8 cellular contexts compared by ENCODE assay signal in genomic region chr11:126607374-126607773, GRCh38.
DNase-seq lines count a peak whose midpoint lies in the region; ATAC-seq and TF ChIP-seq lines count a peak whose summit lies in the region.

No MANE protein-coding gene starts in this region.

- intact Hi-C loops in vagina (cut with DNase I) = no loop called here

- no peaks in the 10 kb centered on the region for H3K27me3 ChIP-seq in vagina

- H3K36me3 Mint-ChIP-seq in osteocyte (ENCODE audit: unreplicated experiment) = no peaks in the 10 kb centered on the region

- no peaks in the 10 kb centered on the region for H3K9me3 Mint-ChIP-seq in osteocyte (ENCODE audit: unreplicated experiment)

- H3K4me3 ChIP-seq in LNCaP clone FGC (ENCODE audit: low read depth, low read length) (no peak overlapping the region), fibroblast of villous mesenchyme (ENCODE audit: low read depth, low read length) (no peak overlapping the region), vagina (no peak overlapping the region)

- H3K4me3 Mint-ChIP-seq in osteocyte (ENCODE audit: unreplicated experiment) = no peak overlapping the region

- no peak overlapping the region for H3K27ac Mint-ChIP-seq in osteocyte (ENCODE audit: unreplicated experiment)

- in situ Hi-C loops in GM13976 (cut with MboI; ENCODE audit: low sequenced_read_pairs, unreplicated experiment) = no loop called here

- H3K9me3 ChIP-seq in vagina = no peaks in the 10 kb centered on the region

- H3K27ac ChIP-seq in vagina = no peak overlapping the region

- H3K27me3 Mint-ChIP-seq in osteocyte (ENCODE audit: unreplicated experiment) = no peaks in the 10 kb centered on the region

- no peaks in the 10 kb centered on the region for H3K4me1 ChIP-seq in vagina

- peak; percentile 35 for TF ChIP-seq CTCF in GM13976 (IDR thresholded peaks at IDR 0.05; ENCODE audit: borderline replicate concordance, control extremely low read depth, extremely low read depth, insufficient read depth, missing control alignments)
- peak; percentile 97 for TF ChIP-seq CTCF in LNCaP clone FGC (IDR thresholded peaks at IDR 0.05; ENCODE audit: control insufficient read depth, extremely low read depth, insufficient read depth)
- peak; percentile 69 for TF ChIP-seq CTCF in fibroblast of villous mesenchyme (IDR thresholded peaks at IDR 0.05; ENCODE audit: insufficient read depth, low read depth, low read length)
- peak; percentile 94 for TF ChIP-seq CTCF in osteocyte (IDR thresholded peaks at IDR 0.05)
- peak in 1 of 3 experiments; percentile 35 for TF ChIP-seq CTCF in vagina (IDR thresholded peaks at IDR 0.05)

- H3K4me1 Mint-ChIP-seq in osteocyte (ENCODE audit: unreplicated experiment) = peaks cover 4% of the 10 kb centered on the region

- no peak for TF ChIP-seq POLR2A in vagina (IDR thresholded peaks at IDR 0.05)

- ATAC-seq in SK-N-SH treated with all-trans-retinoic acid at 6 μM for 48 hours = peak; percentile 98
- ATAC-seq in HG03097 (IDR thresholded peaks at IDR 0.05; ENCODE audit: low FRiP score, unreplicated experiment) = no peak

- peak; percentile 94 for DNase-seq in AG20443 (ENCODE audit: low spot score)
- peak; percentile 69 for DNase-seq in GM13976 (ENCODE audit: low spot score)
- peak; percentile 7 for DNase-seq in LNCaP clone FGC (ENCODE audit: low read depth)
- peak; percentile 33 for DNase-seq in fibroblast of villous mesenchyme (ENCODE audit: low read depth)
- DNase-seq in osteocyte (ENCODE audit: extremely low spot score, unreplicated experiment) = no peak
- no peak for DNase-seq in vagina (ENCODE audit: extremely low spot score in 2 of 2)

- H3K36me3 ChIP-seq in vagina = no peaks in the 10 kb centered on the region

TF ChIP-seq in SK-N-SH treated with all-trans-retinoic acid at 6 μM for 48 hours, 23 proteins besides CTCF, POLR2A, EP300 and RAD21:
- no peak for TF ChIP-seq TSHZ2 (CRISPR knock-in tag; IDR thresholded peaks at IDR 0.05)
- no peak for TF ChIP-seq SNAI2 (CRISPR knock-in tag; IDR thresholded peaks at IDR 0.05)
- no peak for TF ChIP-seq OSR1 (CRISPR knock-in tag; IDR thresholded peaks at IDR 0.05)
- no peak for TF ChIP-seq CREB5 (CRISPR knock-in tag; IDR thresholded peaks at IDR 0.05; ENCODE audit: low read depth)
- TF ChIP-seq CSRNP3 (CRISPR knock-in tag; IDR thresholded peaks at IDR 0.05) = no peak
- no peak for TF ChIP-seq PPARA (CRISPR knock-in tag; IDR thresholded peaks at IDR 0.05; ENCODE audit: borderline replicate concordance)
- no peak for TF ChIP-seq GLIS3 (CRISPR knock-in tag; IDR thresholded peaks at IDR 0.05)
- no peak for TF ChIP-seq ISL1 (CRISPR knock-in tag; IDR thresholded peaks at IDR 0.05)
- no peak for TF ChIP-seq BACH2 (CRISPR knock-in tag; IDR thresholded peaks at IDR 0.05; ENCODE audit: borderline replicate concordance)
- no peak for TF ChIP-seq ZNF8 (CRISPR knock-in tag; IDR thresholded peaks at IDR 0.05)
- TF ChIP-seq ARNTL (CRISPR knock-in tag; IDR thresholded peaks at IDR 0.05; ENCODE audit: borderline replicate concordance, low read depth) = no peak
- TF ChIP-seq ESRRG (CRISPR knock-in tag; IDR thresholded peaks at IDR 0.05) = no peak
- no peak for TF ChIP-seq ZFP3 (CRISPR knock-in tag; IDR thresholded peaks at IDR 0.05)
- TF ChIP-seq POU6F1 (CRISPR knock-in tag; IDR thresholded peaks at IDR 0.05; ENCODE audit: borderline replicate concordance, low read depth) = no peak

Comparison
In these comparisons a context has a peak if more than half of its experiments do, and no peak if none do; other contexts are left out.
1. DNase-seq: peak in AG20443 (single experiment), GM13976 (single experiment), LNCaP clone FGC (single experiment) and fibroblast of villous mesenchyme (single experiment); none in osteocyte (single experiment) and vagina (0 of 2).